ENCODE assay signal across 9 cellular contexts in genomic region chr14:69133206-69134125, GRCh38. TPM values are rescaled to one million over a fixed set of nuclear protein-coding genes. Genes with fewer than 3 reads are reported as not detected.
DNase-seq lines count a peak whose midpoint lies in the region; ATAC-seq, FAIRE-seq and TF ChIP-seq lines count a peak whose summit lies in the region.
"Had no signal": no experiment of that assay in that cellular context is flagged by ENCODE, and none has a peak within 500 bp of the region (broad histone marks: within the 10 kb centered on the region; RNA-seq: fewer than 3 reads in every experiment).

No MANE protein-coding gene starts in this region.

- H3K27ac ChIP-seq in A549 (peak overlapping the region; percentile 42 to 78; a peak in 5 of 6 replicates), iPS-20b (ENCODE audit: low read length) (no peak overlapping the region), kidney (ENCODE audit: low read depth in 2 of 2, low read length in 2 of 2) (no peak overlapping the region), dorsolateral prefrontal cortex (peak overlapping the region in 1 of 59 donors; percentile 16)

- peaks cover 39% of the 10 kb centered on the region for H3K4me1 ChIP-seq in A549
- H3K4me1 ChIP-seq in iPS-20b (ENCODE audit: insufficient read depth, low read length) = peaks cover 19% of the 10 kb centered on the region
- peaks cover 18 to 37% of the 10 kb centered on the region in 2 donors for H3K4me1 ChIP-seq in kidney (ENCODE audit: control insufficient read depth in 1 of 2, insufficient read depth in 1 of 2, low read depth in 1 of 2, low read length in 2 of 2)

- no peaks in the 10 kb centered on the region for H3K9me3 ChIP-seq in A549
- no peaks in the 10 kb centered on the region for H3K9me3 ChIP-seq in iPS-20b (ENCODE audit: insufficient read depth, low read depth, low read length)
- no peaks in the 10 kb centered on the region for H3K9me3 ChIP-seq in kidney (ENCODE audit: control insufficient read depth in 1 of 2, low read length in 2 of 2)

- no peaks in the 10 kb centered on the region for H3K36me3 Mint-ChIP-seq in WTC11

- no peak for TF ChIP-seq EP300 in A549 (IDR thresholded peaks at IDR 0.05)

- TF ChIP-seq CTCF in A549 (IDR thresholded peaks at IDR 0.05) = no peak
- no peak for TF ChIP-seq CTCF in WTC11 (IDR thresholded peaks at IDR 0.05)
- no peak for TF ChIP-seq CTCF in kidney (IDR thresholded peaks at IDR 0.05; ENCODE audit: borderline replicate concordance, extremely low read depth, insufficient read depth)
- TF ChIP-seq CTCF in dorsolateral prefrontal cortex (IDR thresholded peaks at IDR 0.05 in 54 of 56, conservative IDR thresholded peaks at IDR 0.05 in 2 of 56; ENCODE audit: low read depth in 1 of 56, partially characterized antibody in 56 of 56) = no peak

- no peaks in the 10 kb centered on the region for H3K36me3 ChIP-seq in iPS-20b (ENCODE audit: insufficient read depth, low read depth, low read length)
- no peaks in the 10 kb centered on the region for H3K36me3 ChIP-seq in kidney (ENCODE audit: control insufficient read depth in 1 of 2, insufficient read depth in 2 of 2, low read length in 2 of 2)

- H3K4me3 Mint-ChIP-seq in WTC11 = no peak overlapping the region

- peak overlapping the region; percentile 30; the same call in 1 of the 2 replicates for H3K9ac ChIP-seq in iPS-20b (ENCODE audit: low read depth, low read length)
- H3K9ac ChIP-seq in kidney (ENCODE audit: low read length in 2 of 2) = no peak overlapping the region

- H3K4me3 ChIP-seq in A549 (no peak overlapping the region), iPS-20b (ENCODE audit: low read length) (no peak overlapping the region), kidney (ENCODE audit: low read length in 2 of 2) (no peak overlapping the region), dorsolateral prefrontal cortex (no peak overlapping the region)

- TF ChIP-seq POLR2A in A549 (IDR thresholded peaks at IDR 0.05; ENCODE audit: low read length) = no peak

- H3K27ac Mint-ChIP-seq in WTC11 = peak overlapping the region; percentile 24; the same call in 1 of the 2 replicates

- no peaks in the 10 kb centered on the region for H3K27me3 Mint-ChIP-seq in WTC11 (ENCODE audit: low read depth)

- H3K27me3 ChIP-seq in iPS-20b (ENCODE audit: insufficient read depth, low read length) (no peaks in the 10 kb centered on the region), dorsolateral prefrontal cortex (no peaks in the 10 kb centered on the region)

- WGBS in A549 (ENCODE audit: missing lambda C conversion rate) = 64% methylated on average over 3 of the region's 3 CpGs

- H3K4me2 ChIP-seq in A549 = peak overlapping the region; percentile 56

- POLR2A ChIA-PET in A549 (lab: Yijun Ruan, JAX) = interaction anchor here (0.9 kb wide), 1 partner anchor 19 kb away, joined by 3 read pairs; the partner anchor contains the start of gene DCAF5
- POLR2A ChIA-PET in WTC11 (lab: Charles Lee) = no interaction called here

- FAIRE-seq in A549 (lab: Jason Lieb, UNC) = no peak
- no peak for FAIRE-seq in kidney (lab: Jason Lieb, UNC)

- intact Hi-C loops in kidney (cut with DNase I) = no loop called here
- intact Hi-C loops in dorsolateral prefrontal cortex (cut with DNase I) = no loop called here

- CTCF ChIA-PET in A549 (lab: Yijun Ruan, JAX) (interaction anchor here (0.6 to 2.6 kb wide), 11 partner anchors 11 to 289 kb away, joined by 3 to 13 read pairs (median 4); no protein-coding TSS in a partner anchor), WTC11 (lab: Charles Lee) (interaction anchor here (0.7 to 1.8 kb wide), 12 partner anchors 12 to 415 kb away, joined by 3 to 7 read pairs (median 3); no protein-coding TSS in a partner anchor)

- peaks cover 22% of the 10 kb centered on the region for H3K4me1 Mint-ChIP-seq in WTC11

- TF ChIP-seq RAD21 in A549 (conservative IDR thresholded peaks at IDR 0.05 in 1 of 2, IDR thresholded peaks at IDR 0.05 in 1 of 2) = no peak

- H3K9me3 Mint-ChIP-seq in WTC11 = no peaks in the 10 kb centered on the region

- peak in 1 of 2 experiments; percentile 19 for DNase-seq in A549 (ENCODE audit: low read depth in 1 of 2, low spot score in 1 of 2)
- DNase-seq in H4 (ENCODE audit: low spot score) = peak; percentile 76
- no peak for DNase-seq in WTC11 (ENCODE audit: low spot score)
- no peak for DNase-seq in kidney
- no peak for DNase-seq in cortex of kidney (lab: John Stamatoyannopoulos, UW)
- no peak for DNase-seq in NCI-H1436 treated with DMSO at 0.1 percent for 48 hours (lab: John Stamatoyannopoulos, UW)
- no peak for DNase-seq in dorsolateral prefrontal cortex
- DNase-seq: NCI-H1436 had no signal

- ATAC-seq in A549 (peak; percentile 45 to 55; a peak in 3 of 6 replicates), WTC11 (no peak)

TF ChIP-seq in A549, 52 proteins besides CTCF, POLR2A, EP300 and RAD21:
- peak; percentile 41 to 58; a peak in 3 of 4 replicates for TF ChIP-seq CEBPB (IDR thresholded peaks at IDR 0.05)
- no peak for TF ChIP-seq FOSB (CRISPR knock-in tag; IDR thresholded peaks at IDR 0.05)

TF ChIP-seq in WTC11, 78 proteins besides CTCF, POLR2A, EP300 and RAD21:
- peak; percentile 40; the same call in 1 of the 2 replicates for TF ChIP-seq GABPB1 (CRISPR knock-in tag; IDR thresholded peaks at IDR 0.05)
- no peak for TF ChIP-seq ZNF121 (CRISPR knock-in tag; IDR thresholded peaks at IDR 0.05)

RNA-seq across cellular contexts. Expression of gene DCAF5, which starts 19.5 kb away (rescaled TPM):
- polyA plus RNA-seq in A549 (2011; rRNA removed) (23.7 and 31.6 TPM in 2 replicates), A549 (2017; fragmentation: RNase III; extraction: RNeasy Plus Mini Kit Qiagen cat#74134 plus additional on column Dnase treatment) (13.7 to 15.5 TPM (median 14.3 TPM) in 3 replicates), kidney (ENCODE audit: insufficient read depth, low read depth, low replicate concordance) (17.3 TPM)
- 13.8 and 17.3 TPM in 2 replicates for polyA plus RNA-seq in A549 (2012; cell fraction: cytosol; rRNA removed)
- polyA plus RNA-seq in A549 (2012; cell fraction: nucleus; rRNA removed) = 37.4 and 41.0 TPM in 2 replicates
- 31.9 and 35.1 TPM in 2 replicates for polyA minus RNA-seq in A549 (2011; rRNA and poly(A)+ RNA removed)
- total RNA-seq in H4 (2014; rRNA removed; shearing (Covaris generic)) = 9.3 and 16.9 TPM in 2 replicates
- total RNA-seq in WTC11 (2021) (28.9 to 30.3 TPM (median 29.1 TPM) in 3 replicates), kidney (51.0 TPM), dorsolateral prefrontal cortex (10 to 100 TPM; 31.5 to 56.2 (median 42.1) TPM)

RNA-seq across cellular contexts. Expression of gene EXD2, which starts 57.8 kb away (rescaled TPM):
- polyA plus RNA-seq in A549 (2011; rRNA removed) (22.1 and 22.3 TPM in 2 replicates), A549 (2017; fragmentation: RNase III; extraction: RNeasy Plus Mini Kit Qiagen cat#74134 plus additional on column Dnase treatment) (11.3 to 15.5 TPM (median 13.9 TPM) in 3 replicates), kidney (ENCODE audit: insufficient read depth, low read depth, low replicate concordance) (13.7 TPM)
- polyA plus RNA-seq in A549 (2012; cell fraction: cytosol; rRNA removed) = 4.9 and 6.4 TPM in 2 replicates
- polyA plus RNA-seq in A549 (2012; cell fraction: nucleus; rRNA removed) = 7.8 and 9.6 TPM in 2 replicates
- polyA minus RNA-seq in A549 (2011; rRNA and poly(A)+ RNA removed) = 18.8 and 21.3 TPM in 2 replicates
- total RNA-seq in H4 (2014; rRNA removed; shearing (Covaris generic)) = 3.2 and 5.0 TPM in 2 replicates
- total RNA-seq in WTC11 (2021) (24.1 to 28.2 TPM (median 26.2 TPM) in 3 replicates), kidney (24.5 TPM), dorsolateral prefrontal cortex (10 to 100 TPM; 32.8 to 68.9 (median 44.5) TPM)

Comparison
In these comparisons a context has a peak if more than half of its experiments do, and no peak if none do; other contexts are left out.
1. H3K27ac ChIP-seq: peak in A549 (2 of 2); none in iPS-20b (single experiment) and kidney (0 of 2).